Comparison of ENCODE assay signal across 16 cellular contexts in the genomic region with DNA sequence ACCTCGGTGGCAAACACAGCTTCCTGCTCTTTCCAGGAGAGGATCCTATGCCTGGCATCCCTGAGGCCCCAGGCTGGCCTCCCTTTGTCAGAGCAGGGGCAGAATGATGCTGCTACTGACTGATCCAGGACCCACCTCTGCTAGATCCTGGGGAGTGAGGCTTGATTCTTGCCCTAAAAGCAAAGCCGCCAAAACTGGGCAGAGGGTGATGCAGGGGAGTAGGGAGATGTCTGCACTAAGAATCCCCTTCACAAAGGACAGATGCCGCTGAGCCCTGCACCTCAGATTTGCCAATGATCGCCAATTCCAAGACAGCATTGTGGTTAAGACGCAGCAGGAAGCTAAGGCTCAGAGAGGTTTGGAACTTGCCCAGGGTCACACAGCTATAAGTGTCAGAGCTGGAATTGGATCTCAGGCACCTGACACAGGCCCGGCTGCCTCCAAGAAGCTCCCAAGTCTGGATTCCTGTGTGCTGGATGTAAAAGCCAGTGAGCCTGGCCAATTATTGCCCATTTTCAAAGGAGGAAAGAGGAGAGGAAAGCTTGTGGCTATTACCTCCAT.
"Had no signal": no experiment of that assay in that cellular context is flagged by ENCODE, and none has a peak within 500 bp of the region (broad histone marks: within the 10 kb centered on the region; RNA-seq: fewer than 3 reads in every experiment).

No MANE protein-coding gene starts in this region.

- H3K36me3 ChIP-seq: heart left ventricle, right atrium auricular region, suprapubic skin, thyroid gland, uterus had no signal

- H3K27ac ChIP-seq: heart left ventricle, right atrium auricular region, suprapubic skin, thyroid gland, uterus had no signal

- DNase-seq: cortex of kidney; dorsolateral prefrontal cortex; effector CD8-positive, alpha-beta T cell; heart left ventricle; hippocampal formation; kidney glomerular epithelial cell; mesendoderm; naive B cell; stimulated activated CD4-positive, alpha-beta T cell treated with anti-CD3 and anti-CD28 coated beads, Interleukin-2, amount 100 ng/mL, for 48 hours; stimulated activated naive CD8-positive, alpha-beta T cell treated with anti-CD3 and anti-CD28 coated beads, Interleukin-15, Interleukin-2, amounts not matched to agents 100 U/mL and 50 U/mL, for 24 hours; thyroid gland; uterus had no signal

- ATAC-seq: esophagus mucosa; heart left ventricle; stimulated activated naive CD8-positive, alpha-beta T cell treated with anti-CD3 and anti-CD28 coated beads, Interleukin-15, Interleukin-2, amounts not matched to agents 100 U/mL and 50 U/mL, for 24 hours had no signal

- H3K4me3 ChIP-seq: dorsolateral prefrontal cortex, heart left ventricle, right atrium auricular region, smooth muscle cell, suprapubic skin, thyroid gland, uterus had no signal

- H3K27me3 ChIP-seq: dorsolateral prefrontal cortex, right atrium auricular region, thyroid gland, uterus had no signal

- H3K9me3 ChIP-seq: heart left ventricle, right atrium auricular region, suprapubic skin, thyroid gland, uterus had no signal

- H3K4me1 ChIP-seq: heart left ventricle, right atrium auricular region, suprapubic skin, uterus had no signal
